Comparison of ENCODE assay signal across 8 cellular contexts in the genomic region with DNA sequence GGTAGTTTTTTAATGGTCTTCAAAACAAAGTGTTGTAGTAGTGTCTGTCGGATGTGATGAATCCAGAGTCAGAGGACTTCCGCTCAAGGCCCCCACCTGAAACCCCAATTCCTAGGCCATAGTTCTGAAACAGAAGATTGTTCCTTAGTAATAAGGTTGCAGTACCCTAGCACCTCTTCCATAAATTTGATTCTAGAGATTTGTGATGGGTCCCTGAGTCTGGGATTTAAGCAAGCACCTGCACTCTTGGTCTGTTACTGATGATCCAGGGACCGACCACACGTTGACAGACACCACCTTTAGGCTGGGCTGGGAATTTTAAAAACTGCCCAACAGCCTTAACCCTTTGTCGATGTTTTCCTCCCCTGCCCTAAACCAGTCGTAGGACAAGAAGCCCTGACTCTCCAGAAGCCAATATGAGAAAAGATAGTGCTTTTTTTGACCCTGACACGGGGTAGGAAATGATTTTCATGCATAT. TPM values are rescaled to one million over a fixed set of nuclear protein-coding genes. Genes with fewer than 3 reads are reported as not detected.
DNase-seq lines count a peak whose midpoint lies in the region; ATAC-seq and TF ChIP-seq lines count a peak whose summit lies in the region.

No MANE protein-coding gene starts in this region.

- CTCF ChIA-PET in CD4-positive, alpha-beta memory T cell (lab: Charles Lee; ENCODE audit: partially characterized antibody): interaction anchor here (1.0 to 1.6 kb wide), 8 partner anchors 14 to 238 kb away, joined by 3 to 6 read pairs (median 3); no protein-coding TSS in a partner anchor

- H3K9ac ChIP-seq in H9 (ENCODE audit: extremely low read depth, insufficient read length, low read length) (no peak overlapping the region), neural progenitor cell (peak overlapping the region; percentile 24)

- DNase-seq in CD4-positive, alpha-beta memory T cell: peak in 3 of 5 donors; percentile 10 to 21 (median 20)
- peak; percentile 49 for DNase-seq in H9
- peak; percentile 58 for DNase-seq in SK-N-DZ (ENCODE audit: low spot score)
- no peak for DNase-seq in epithelial cell of proximal tubule (ENCODE audit: low read depth)
- peak; percentile 48 for DNase-seq in neural progenitor cell (ENCODE audit: low spot score)
- DNase-seq in posterior cingulate gyrus: no peak

- H4K5ac ChIP-seq in H9 (ENCODE audit: insufficient read length, low read depth, low read length): no peak overlapping the region

- H3K4ac ChIP-seq in H9 (ENCODE audit: low read depth, low read length): no peak overlapping the region

- H3K27me3 Mint-ChIP-seq in CD4-positive, alpha-beta memory T cell: no peaks in the 10 kb centered on the region
- no peaks in the 10 kb centered on the region for H3K27me3 Mint-ChIP-seq in H9 (ENCODE audit: low read depth)
- no peaks in the 10 kb centered on the region for H3K27me3 Mint-ChIP-seq in neural progenitor cell (ENCODE audit: insufficient read depth, low read depth)

- H3K27me3 ChIP-seq in CD4-positive, alpha-beta memory T cell (ENCODE audit: insufficient read depth, low read length): no peaks in the 10 kb centered on the region
- H3K27me3 ChIP-seq in H9 (ENCODE audit: insufficient read depth, low read length) (no peaks in the 10 kb centered on the region), neural progenitor cell (no peaks in the 10 kb centered on the region)

- H2BK5ac ChIP-seq in H9 (ENCODE audit: insufficient read length, low read length): no peak overlapping the region

- no peak overlapping the region for H4K8ac ChIP-seq in H9 (replicated peaks; ENCODE audit: insufficient read length, low read depth, low read length)

- no peaks in the 10 kb centered on the region for H3K36me3 ChIP-seq in CD4-positive, alpha-beta memory T cell (ENCODE audit: insufficient read depth, low read length)
- no peaks in the 10 kb centered on the region for H3K36me3 ChIP-seq in neural progenitor cell

- H4K20me1 ChIP-seq in H9 (ENCODE audit: control insufficient read depth, insufficient read depth, insufficient read length) (no peaks in the 10 kb centered on the region), neural progenitor cell (ENCODE audit: low read depth) (peaks cover 8% of the 10 kb centered on the region)

- ATAC-seq in HG02981 (IDR thresholded peaks at IDR 0.05; ENCODE audit: unreplicated experiment) (no peak), GM21367 (IDR thresholded peaks at IDR 0.05; ENCODE audit: unreplicated experiment) (no peak)

- H3K4me1 Mint-ChIP-seq in CD4-positive, alpha-beta memory T cell: peaks cover 32 to 67% (median 47%) of the 10 kb centered on the region in 4 donors
- H3K4me1 Mint-ChIP-seq in H9: peaks cover 26% of the 10 kb centered on the region in 2 experiments
- H3K4me1 Mint-ChIP-seq in neural progenitor cell: peaks cover 42% of the 10 kb centered on the region

- peak overlapping the region; percentile 92 for H3K27ac ChIP-seq in CD4-positive, alpha-beta memory T cell (ENCODE audit: low read depth, low read length)
- H3K27ac ChIP-seq in H9 (ENCODE audit: insufficient read length, low read depth, low read length) (no peak overlapping the region), neural progenitor cell (no peak overlapping the region)

- no peak overlapping the region for H2BK12ac ChIP-seq in H9 (ENCODE audit: insufficient read length, low read depth, low read length)

- H3K9me3 ChIP-seq in CD4-positive, alpha-beta memory T cell (ENCODE audit: control insufficient read depth in 1 of 2, low read length in 2 of 2): no peaks in the 10 kb centered on the region
- no peaks in the 10 kb centered on the region for H3K9me3 ChIP-seq in H9 (ENCODE audit: control insufficient read depth, low read depth, low read length)
- H3K9me3 ChIP-seq in neural progenitor cell (ENCODE audit: low read depth): no peaks in the 10 kb centered on the region

- peaks cover 9% of the 10 kb centered on the region for H3K23me2 ChIP-seq in H9 (ENCODE audit: insufficient read length, low read depth, low read length, poor library complexity, severe bottlenecking)

- H3K56ac ChIP-seq in H9 (ENCODE audit: insufficient read length, low read depth, low read length): no peak overlapping the region

- peaks cover 38% of the 10 kb centered on the region for H3F3A ChIP-seq in neural progenitor cell (ENCODE audit: low read depth)

- WGBS in H9 (ENCODE audit: extremely low coverage, insufficient read length, low lambda C conversion rate): no CpG with 5 or more reads among the region's 7 CpGs

- H2AK5ac ChIP-seq in H9 (ENCODE audit: insufficient read length, low read length): no peak overlapping the region

- H3K9me3 Mint-ChIP-seq in CD4-positive, alpha-beta memory T cell: peaks cover 0 to 4% (median 0%) of the 10 kb centered on the region in 8 donors
- peaks cover 0 to 5% of the 10 kb centered on the region in 2 experiments; a peak in 2 of 5 replicates for H3K9me3 Mint-ChIP-seq in H9
- peaks cover 5% of the 10 kb centered on the region for H3K9me3 Mint-ChIP-seq in neural progenitor cell

- peak overlapping the region; percentile 92 to 98 (median 96) for H3K4me3 Mint-ChIP-seq in CD4-positive, alpha-beta memory T cell
- H3K4me3 Mint-ChIP-seq in H9 (peak overlapping the region; percentile 95 to 98), neural progenitor cell (peak overlapping the region; percentile 97)

- H3K4me2 ChIP-seq in H9 (ENCODE audit: insufficient read depth, insufficient read length, low read length) (peak overlapping the region; percentile 56), neural progenitor cell (peak overlapping the region; percentile 85)

- H3K18ac ChIP-seq in H9 (ENCODE audit: insufficient read length, low read depth, low read length): no peak overlapping the region

- H3K27ac Mint-ChIP-seq in CD4-positive, alpha-beta memory T cell: peak overlapping the region; percentile 87 to 97 (median 96)
- H3K27ac Mint-ChIP-seq in H9 (peak overlapping the region in 1 of 3 experiments; percentile 30; a peak in 2 of 7 replicates), neural progenitor cell (peak overlapping the region; percentile 70)

- peak; percentile 54 for TF ChIP-seq CTCF in H9 (conservative IDR thresholded peaks at IDR 0.05)
- peak; percentile 33 for TF ChIP-seq CTCF in epithelial cell of proximal tubule (conservative IDR thresholded peaks at IDR 0.05; ENCODE audit: low read depth, low read length)
- TF ChIP-seq CTCF in neural progenitor cell (IDR thresholded peaks at IDR 0.05): peak; percentile 50

- H2BK20ac ChIP-seq in H9 (ENCODE audit: low read depth, low read length, poor library complexity, severe bottlenecking): no peak overlapping the region

- H3K79me1 ChIP-seq in H9 (ENCODE audit: insufficient read depth, low read depth, low read length, poor library complexity, severe bottlenecking): no peaks in the 10 kb centered on the region

- POLR2A ChIA-PET in CD4-positive, alpha-beta memory T cell (lab: Charles Lee; ENCODE audit: partially characterized antibody): interaction anchor here (0.6 to 5.2 kb wide), 8 partner anchors 20 to 324 kb away, joined by 3 to 42 read pairs (median 4); no protein-coding TSS in a partner anchor

- H3K14ac ChIP-seq in H9 (ENCODE audit: insufficient read depth, low read length): no peak overlapping the region

- H3K4me3 ChIP-seq in CD4-positive, alpha-beta memory T cell (ENCODE audit: low read length in 2 of 2): peak overlapping the region; percentile 85 to 96
- H3K4me3 ChIP-seq in epithelial cell of proximal tubule (ENCODE audit: low read depth, low read length): peak overlapping the region; percentile 88
- peak overlapping the region; percentile 64 for H3K4me3 ChIP-seq in neural progenitor cell

- no peak overlapping the region for H3K23ac ChIP-seq in H9 (ENCODE audit: insufficient read length, low read depth, low read length)

- peaks cover 53% of the 10 kb centered on the region for H3K4me1 ChIP-seq in CD4-positive, alpha-beta memory T cell (ENCODE audit: insufficient read depth, low read length)
- H3K4me1 ChIP-seq in H9 (ENCODE audit: insufficient read depth, low read length) (no peaks in the 10 kb centered on the region), neural progenitor cell (peaks cover 21% of the 10 kb centered on the region)

- H4K91ac ChIP-seq in H9 (ENCODE audit: insufficient read length, low read depth, low read length): no peak overlapping the region

- no peak overlapping the region for H3T11ph ChIP-seq in H9 (ENCODE audit: low read length)

- peaks cover 13% of the 10 kb centered on the region; the same call in 1 of the 2 replicates for H3K79me2 ChIP-seq in H9 (ENCODE audit: insufficient read depth, low read length)
- H3K79me2 ChIP-seq in neural progenitor cell (ENCODE audit: low read depth): peaks cover 59% of the 10 kb centered on the region

- H3K36me3 Mint-ChIP-seq in CD4-positive, alpha-beta memory T cell: peaks cover 8 to 34% of the 10 kb centered on the region in 2 donors
- peaks cover 8 to 11% (median 11%) of the 10 kb centered on the region in 3 experiments for H3K36me3 Mint-ChIP-seq in H9 (ENCODE audit: insufficient read depth in 1 of 3, low read depth in 3 of 3)
- H3K36me3 Mint-ChIP-seq in neural progenitor cell: peaks cover 15% of the 10 kb centered on the region

- H2BK120ac ChIP-seq in H9 (ENCODE audit: low read depth, low read length, poor library complexity, severe bottlenecking): no peak overlapping the region

- intact Hi-C loops in CD4-positive, alpha-beta memory T cell (cut with micrococcal nuclease): loop anchor here (5.0 kb wide), 2 partner anchors 103 to 313 kb away; a partner anchor contains a TSS
- intact Hi-C loops in posterior cingulate gyrus (cut with DNase I): loop anchor here (1.0 to 5.0 kb wide), 4 partner anchors 21 to 247 kb away; a partner anchor contains a TSS

- H2AFZ ChIP-seq in H9 (ENCODE audit: low read length): no peak overlapping the region
- H2AFZ ChIP-seq in neural progenitor cell (replicated peaks): no peak overlapping the region

- H2BK15ac ChIP-seq in H9 (ENCODE audit: low read depth, low read length): no peak overlapping the region

RNA-seq across cellular contexts. Expression of a gene that starts 1.2 kb away (rescaled TPM):
- total RNA-seq in CD4-positive, alpha-beta memory T cell: 10 to 100 TPM; 35.2 to 38.9 TPM
- polyA plus RNA-seq in CD4-positive, alpha-beta memory T cell: 10 to 100 TPM; 36.8 to 37.3 TPM
- total RNA-seq in H9 (2021) (22.2 and 22.6 TPM in 2 replicates), epithelial cell of proximal tubule (48.8 and 54.0 TPM in 2 replicates), neural progenitor cell (ENCODE audit: low replicate concordance) (37.7 and 41.3 TPM in 2 replicates)
- polyA plus RNA-seq in SK-N-DZ (2014; cell fraction: cytosol; rRNA removed): 79.4 and 96.1 TPM in 2 replicates
- polyA plus RNA-seq in SK-N-DZ (2014; cell fraction: nucleus; rRNA removed): 21.8 and 22.3 TPM in 2 replicates

RNA-seq across cellular contexts. Expression of a gene that starts 1.3 kb away (rescaled TPM):
- under 1 TPM in 1 of 2 experiments, not detected in 1; 0.25 TPM for total RNA-seq in CD4-positive, alpha-beta memory T cell
- not detected for polyA plus RNA-seq in CD4-positive, alpha-beta memory T cell
- not detected in 2 replicates for total RNA-seq in H9 (2021)
- polyA plus RNA-seq in SK-N-DZ (2014; cell fraction: cytosol; rRNA removed): not detected in 2 replicates
- not detected in 2 replicates for polyA plus RNA-seq in SK-N-DZ (2014; cell fraction: nucleus; rRNA removed)
- not detected in 2 replicates for total RNA-seq in epithelial cell of proximal tubule
- not detected in 2 replicates for total RNA-seq in neural progenitor cell (ENCODE audit: low replicate concordance)

RNA-seq across cellular contexts. Expression of a gene that starts 56.5 kb away (rescaled TPM):
- total RNA-seq in CD4-positive, alpha-beta memory T cell: 1 to 10 TPM; 3.1 to 3.2 TPM
- polyA plus RNA-seq in CD4-positive, alpha-beta memory T cell: 1 to 10 TPM in 1 of 2 donors, under 1 TPM in 1; 0.67 to 5.4 TPM
- total RNA-seq in H9 (2021) (0.92 and 0.94 TPM in 2 replicates), epithelial cell of proximal tubule (0.87 and 3.2 TPM in 2 replicates), neural progenitor cell (ENCODE audit: low replicate concordance) (0.09 and 0.11 TPM in 2 replicates)
- not detected in 2 replicates for polyA plus RNA-seq in SK-N-DZ (2014; cell fraction: cytosol; rRNA removed)
- polyA plus RNA-seq in SK-N-DZ (2014; cell fraction: nucleus; rRNA removed): 0.83 TPM in 1 of 2 replicates, not detected in the other

Comparison
In these comparisons a context has a peak if more than half of its experiments do, and no peak if none do; other contexts are left out.
1. DNase-seq: peak in CD4-positive, alpha-beta memory T cell (3 of 5), H9 (single experiment), SK-N-DZ (single experiment) and neural progenitor cell (single experiment); none in epithelial cell of proximal tubule (single experiment) and posterior cingulate gyrus (0 of 10).
2. Peak in every context shown above with its lines, with median percentiles within 50 percentile points of each other: H3K4me3 ChIP-seq, H3K4me3 Mint-ChIP-seq and CTCF ChIP-seq.